1 cellular context compared by ENCODE assay signal in the genomic region with DNA sequence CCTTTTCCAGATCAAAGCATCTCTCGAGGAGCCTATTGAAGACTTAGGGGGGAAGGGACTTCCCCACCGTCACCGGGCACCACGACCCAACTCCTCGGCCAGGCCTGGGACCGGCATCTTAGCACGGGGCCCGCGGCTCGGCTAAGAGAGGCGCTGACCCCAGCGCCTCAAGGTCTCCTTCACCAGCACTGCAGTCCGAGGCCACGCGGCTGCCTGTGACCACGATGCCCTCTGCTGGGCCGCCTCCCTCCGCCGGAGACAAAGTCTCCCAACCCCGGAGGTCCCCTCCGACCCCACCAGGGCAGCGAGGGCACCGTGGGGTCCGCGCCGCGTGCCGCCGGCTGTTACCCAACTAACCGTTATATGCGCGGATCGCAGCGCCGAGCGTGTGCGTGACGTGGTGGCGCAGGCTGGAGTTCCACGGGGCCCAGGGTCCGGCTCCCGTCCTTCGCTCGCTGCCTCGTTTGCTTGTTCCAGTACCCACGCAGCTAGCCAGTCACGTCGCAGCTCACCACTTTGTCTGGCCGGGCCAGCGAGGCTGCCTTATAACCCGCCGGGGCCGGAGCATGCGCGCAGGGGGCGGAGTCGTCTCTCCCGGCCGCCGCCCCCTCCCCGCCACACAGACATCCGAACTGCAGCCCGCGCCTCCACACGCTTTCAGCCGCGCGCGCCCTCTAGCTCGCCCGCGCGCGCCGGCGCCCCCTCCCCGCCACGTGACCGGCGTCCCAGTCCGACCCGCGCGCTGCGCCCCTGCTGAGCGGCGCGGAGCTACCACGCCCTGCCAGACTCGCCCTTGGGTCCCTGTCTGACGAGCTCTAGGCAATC.
TF ChIP-seq lines count a peak whose summit lies in the region.

A gene with protein sequence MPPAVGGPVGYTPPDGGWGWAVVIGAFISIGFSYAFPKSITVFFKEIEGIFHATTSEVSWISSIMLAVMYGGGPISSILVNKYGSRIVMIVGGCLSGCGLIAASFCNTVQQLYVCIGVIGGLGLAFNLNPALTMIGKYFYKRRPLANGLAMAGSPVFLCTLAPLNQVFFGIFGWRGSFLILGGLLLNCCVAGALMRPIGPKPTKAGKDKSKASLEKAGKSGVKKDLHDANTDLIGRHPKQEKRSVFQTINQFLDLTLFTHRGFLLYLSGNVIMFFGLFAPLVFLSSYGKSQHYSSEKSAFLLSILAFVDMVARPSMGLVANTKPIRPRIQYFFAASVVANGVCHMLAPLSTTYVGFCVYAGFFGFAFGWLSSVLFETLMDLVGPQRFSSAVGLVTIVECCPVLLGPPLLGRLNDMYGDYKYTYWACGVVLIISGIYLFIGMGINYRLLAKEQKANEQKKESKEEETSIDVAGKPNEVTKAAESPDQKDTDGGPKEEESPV (minus strand): TSS at position 519 of the 825 bp plus-strand sequence. CDS start 26,888 bp downstream, outside the sequence.

TF ChIP-seq in K562, 482 proteins besides CTCF, POLR2A, EP300 and RAD21 (continued from another document):
- no peak for TF ChIP-seq U2AF2 (optimal IDR thresholded peaks at IDR 0.05; ENCODE audit: low read depth, low read length)
- TF ChIP-seq, protein P1, sequence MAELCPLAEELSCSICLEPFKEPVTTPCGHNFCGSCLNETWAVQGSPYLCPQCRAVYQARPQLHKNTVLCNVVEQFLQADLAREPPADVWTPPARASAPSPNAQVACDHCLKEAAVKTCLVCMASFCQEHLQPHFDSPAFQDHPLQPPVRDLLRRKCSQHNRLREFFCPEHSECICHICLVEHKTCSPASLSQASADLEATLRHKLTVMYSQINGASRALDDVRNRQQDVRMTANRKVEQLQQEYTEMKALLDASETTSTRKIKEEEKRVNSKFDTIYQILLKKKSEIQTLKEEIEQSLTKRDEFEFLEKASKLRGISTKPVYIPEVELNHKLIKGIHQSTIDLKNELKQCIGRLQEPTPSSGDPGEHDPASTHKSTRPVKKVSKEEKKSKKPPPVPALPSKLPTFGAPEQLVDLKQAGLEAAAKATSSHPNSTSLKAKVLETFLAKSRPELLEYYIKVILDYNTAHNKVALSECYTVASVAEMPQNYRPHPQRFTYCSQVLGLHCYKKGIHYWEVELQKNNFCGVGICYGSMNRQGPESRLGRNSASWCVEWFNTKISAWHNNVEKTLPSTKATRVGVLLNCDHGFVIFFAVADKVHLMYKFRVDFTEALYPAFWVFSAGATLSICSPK (IDR thresholded peaks at IDR 0.05; ENCODE audit: borderline replicate concordance) = no peak
- no peak; the same call in 1 of the 2 replicates for TF ChIP-seq TCF3 (CRISPR knock-in tag; IDR thresholded peaks at IDR 0.05)
- TF ChIP-seq, protein P2, sequence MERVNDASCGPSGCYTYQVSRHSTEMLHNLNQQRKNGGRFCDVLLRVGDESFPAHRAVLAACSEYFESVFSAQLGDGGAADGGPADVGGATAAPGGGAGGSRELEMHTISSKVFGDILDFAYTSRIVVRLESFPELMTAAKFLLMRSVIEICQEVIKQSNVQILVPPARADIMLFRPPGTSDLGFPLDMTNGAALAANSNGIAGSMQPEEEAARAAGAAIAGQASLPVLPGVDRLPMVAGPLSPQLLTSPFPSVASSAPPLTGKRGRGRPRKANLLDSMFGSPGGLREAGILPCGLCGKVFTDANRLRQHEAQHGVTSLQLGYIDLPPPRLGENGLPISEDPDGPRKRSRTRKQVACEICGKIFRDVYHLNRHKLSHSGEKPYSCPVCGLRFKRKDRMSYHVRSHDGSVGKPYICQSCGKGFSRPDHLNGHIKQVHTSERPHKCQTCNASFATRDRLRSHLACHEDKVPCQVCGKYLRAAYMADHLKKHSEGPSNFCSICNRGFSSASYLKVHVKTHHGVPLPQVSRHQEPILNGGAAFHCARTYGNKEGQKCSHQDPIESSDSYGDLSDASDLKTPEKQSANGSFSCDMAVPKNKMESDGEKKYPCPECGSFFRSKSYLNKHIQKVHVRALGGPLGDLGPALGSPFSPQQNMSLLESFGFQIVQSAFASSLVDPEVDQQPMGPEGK (CRISPR knock-in tag; IDR thresholded peaks at IDR 0.05; ENCODE audit: borderline replicate concordance) = no peak
- peak; percentile 82 for TF ChIP-seq GATAD2B (IDR thresholded peaks at IDR 0.05; ENCODE audit: borderline replicate concordance)
- TF ChIP-seq, protein P3, sequence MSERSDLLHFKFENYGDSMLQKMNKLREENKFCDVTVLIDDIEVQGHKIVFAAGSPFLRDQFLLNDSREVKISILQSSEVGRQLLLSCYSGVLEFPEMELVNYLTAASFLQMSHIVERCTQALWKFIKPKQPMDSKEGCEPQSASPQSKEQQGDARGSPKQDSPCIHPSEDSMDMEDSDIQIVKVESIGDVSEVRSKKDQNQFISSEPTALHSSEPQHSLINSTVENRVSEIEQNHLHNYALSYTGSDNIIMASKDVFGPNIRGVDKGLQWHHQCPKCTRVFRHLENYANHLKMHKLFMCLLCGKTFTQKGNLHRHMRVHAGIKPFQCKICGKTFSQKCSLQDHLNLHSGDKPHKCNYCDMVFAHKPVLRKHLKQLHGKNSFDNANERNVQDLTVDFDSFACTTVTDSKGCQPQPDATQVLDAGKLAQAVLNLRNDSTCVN (CRISPR knock-in tag; IDR thresholded peaks at IDR 0.05) = 0 out of 2 replicates have a peak, but pooled peaks have one; percentile 40
- TF ChIP-seq, protein P4, sequence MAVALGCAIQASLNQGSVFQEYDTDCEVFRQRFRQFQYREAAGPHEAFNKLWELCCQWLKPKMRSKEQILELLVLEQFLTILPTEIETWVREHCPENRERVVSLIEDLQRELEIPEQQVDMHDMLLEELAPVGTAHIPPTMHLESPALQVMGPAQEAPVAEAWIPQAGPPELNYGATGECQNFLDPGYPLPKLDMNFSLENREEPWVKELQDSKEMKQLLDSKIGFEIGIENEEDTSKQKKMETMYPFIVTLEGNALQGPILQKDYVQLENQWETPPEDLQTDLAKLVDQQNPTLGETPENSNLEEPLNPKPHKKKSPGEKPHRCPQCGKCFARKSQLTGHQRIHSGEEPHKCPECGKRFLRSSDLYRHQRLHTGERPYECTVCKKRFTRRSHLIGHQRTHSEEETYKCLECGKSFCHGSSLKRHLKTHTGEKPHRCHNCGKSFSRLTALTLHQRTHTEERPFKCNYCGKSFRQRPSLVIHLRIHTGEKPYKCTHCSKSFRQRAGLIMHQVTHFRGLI (CRISPR knock-in tag; IDR thresholded peaks at IDR 0.05) = no peak
- TF ChIP-seq, protein P5, sequence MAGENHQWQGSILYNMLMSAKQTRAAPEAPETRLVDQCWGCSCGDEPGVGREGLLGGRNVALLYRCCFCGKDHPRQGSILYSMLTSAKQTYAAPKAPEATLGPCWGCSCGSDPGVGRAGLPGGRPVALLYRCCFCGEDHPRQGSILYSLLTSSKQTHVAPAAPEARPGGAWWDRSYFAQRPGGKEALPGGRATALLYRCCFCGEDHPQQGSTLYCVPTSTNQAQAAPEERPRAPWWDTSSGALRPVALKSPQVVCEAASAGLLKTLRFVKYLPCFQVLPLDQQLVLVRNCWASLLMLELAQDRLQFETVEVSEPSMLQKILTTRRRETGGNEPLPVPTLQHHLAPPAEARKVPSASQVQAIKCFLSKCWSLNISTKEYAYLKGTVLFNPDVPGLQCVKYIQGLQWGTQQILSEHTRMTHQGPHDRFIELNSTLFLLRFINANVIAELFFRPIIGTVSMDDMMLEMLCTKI (IDR thresholded peaks at IDR 0.05; ENCODE audit: partially characterized antibody) = no peak
- peak; percentile 36; the same call in 1 of the 2 replicates for TF ChIP-seq CBFB (CRISPR knock-in tag; IDR thresholded peaks at IDR 0.05)
- TF ChIP-seq, protein P6, sequence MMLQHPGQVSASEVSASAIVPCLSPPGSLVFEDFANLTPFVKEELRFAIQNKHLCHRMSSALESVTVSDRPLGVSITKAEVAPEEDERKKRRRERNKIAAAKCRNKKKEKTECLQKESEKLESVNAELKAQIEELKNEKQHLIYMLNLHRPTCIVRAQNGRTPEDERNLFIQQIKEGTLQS (IDR thresholded peaks at IDR 0.05) = no peak
- TF ChIP-seq, protein P6 (CRISPR knock-in tag; conservative IDR thresholded peaks at IDR 0.05) = peak; percentile 24; the same call in 1 of the 2 replicates
- TF ChIP-seq, protein P7, sequence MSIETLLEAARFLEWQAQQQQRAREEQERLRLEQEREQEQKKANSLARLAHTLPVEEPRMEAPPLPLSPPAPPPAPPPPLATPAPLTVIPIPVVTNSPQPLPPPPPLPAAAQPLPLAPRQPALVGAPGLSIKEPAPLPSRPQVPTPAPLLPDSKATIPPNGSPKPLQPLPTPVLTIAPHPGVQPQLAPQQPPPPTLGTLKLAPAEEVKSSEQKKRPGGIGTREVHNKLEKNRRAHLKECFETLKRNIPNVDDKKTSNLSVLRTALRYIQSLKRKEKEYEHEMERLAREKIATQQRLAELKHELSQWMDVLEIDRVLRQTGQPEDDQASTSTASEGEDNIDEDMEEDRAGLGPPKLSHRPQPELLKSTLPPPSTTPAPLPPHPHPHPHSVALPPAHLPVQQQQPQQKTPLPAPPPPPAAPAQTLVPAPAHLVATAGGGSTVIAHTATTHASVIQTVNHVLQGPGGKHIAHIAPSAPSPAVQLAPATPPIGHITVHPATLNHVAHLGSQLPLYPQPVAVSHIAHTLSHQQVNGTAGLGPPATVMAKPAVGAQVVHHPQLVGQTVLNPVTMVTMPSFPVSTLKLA (conservative IDR thresholded peaks at IDR 0.05) = peak; percentile 83 to 91
- TF ChIP-seq E2F3 (CRISPR knock-in tag; IDR thresholded peaks at IDR 0.05) = peak; percentile 87
- TF ChIP-seq, protein P8, sequence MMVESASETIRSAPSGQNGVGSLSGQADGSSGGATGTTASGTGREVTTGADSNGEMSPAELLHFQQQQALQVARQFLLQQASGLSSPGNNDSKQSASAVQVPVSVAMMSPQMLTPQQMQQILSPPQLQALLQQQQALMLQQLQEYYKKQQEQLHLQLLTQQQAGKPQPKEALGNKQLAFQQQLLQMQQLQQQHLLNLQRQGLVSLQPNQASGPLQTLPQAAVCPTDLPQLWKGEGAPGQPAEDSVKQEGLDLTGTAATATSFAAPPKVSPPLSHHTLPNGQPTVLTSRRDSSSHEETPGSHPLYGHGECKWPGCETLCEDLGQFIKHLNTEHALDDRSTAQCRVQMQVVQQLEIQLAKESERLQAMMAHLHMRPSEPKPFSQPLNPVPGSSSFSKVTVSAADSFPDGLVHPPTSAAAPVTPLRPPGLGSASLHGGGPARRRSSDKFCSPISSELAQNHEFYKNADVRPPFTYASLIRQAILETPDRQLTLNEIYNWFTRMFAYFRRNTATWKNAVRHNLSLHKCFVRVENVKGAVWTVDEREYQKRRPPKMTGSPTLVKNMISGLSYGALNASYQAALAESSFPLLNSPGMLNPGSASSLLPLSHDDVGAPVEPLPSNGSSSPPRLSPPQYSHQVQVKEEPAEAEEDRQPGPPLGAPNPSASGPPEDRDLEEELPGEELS (CRISPR knock-in tag; IDR thresholded peaks at IDR 0.05; ENCODE audit: borderline replicate concordance) = peak; percentile 93
- TF ChIP-seq SOX6 (IDR thresholded peaks at IDR 0.05) = peak; percentile 71
- TF ChIP-seq, protein P9, sequence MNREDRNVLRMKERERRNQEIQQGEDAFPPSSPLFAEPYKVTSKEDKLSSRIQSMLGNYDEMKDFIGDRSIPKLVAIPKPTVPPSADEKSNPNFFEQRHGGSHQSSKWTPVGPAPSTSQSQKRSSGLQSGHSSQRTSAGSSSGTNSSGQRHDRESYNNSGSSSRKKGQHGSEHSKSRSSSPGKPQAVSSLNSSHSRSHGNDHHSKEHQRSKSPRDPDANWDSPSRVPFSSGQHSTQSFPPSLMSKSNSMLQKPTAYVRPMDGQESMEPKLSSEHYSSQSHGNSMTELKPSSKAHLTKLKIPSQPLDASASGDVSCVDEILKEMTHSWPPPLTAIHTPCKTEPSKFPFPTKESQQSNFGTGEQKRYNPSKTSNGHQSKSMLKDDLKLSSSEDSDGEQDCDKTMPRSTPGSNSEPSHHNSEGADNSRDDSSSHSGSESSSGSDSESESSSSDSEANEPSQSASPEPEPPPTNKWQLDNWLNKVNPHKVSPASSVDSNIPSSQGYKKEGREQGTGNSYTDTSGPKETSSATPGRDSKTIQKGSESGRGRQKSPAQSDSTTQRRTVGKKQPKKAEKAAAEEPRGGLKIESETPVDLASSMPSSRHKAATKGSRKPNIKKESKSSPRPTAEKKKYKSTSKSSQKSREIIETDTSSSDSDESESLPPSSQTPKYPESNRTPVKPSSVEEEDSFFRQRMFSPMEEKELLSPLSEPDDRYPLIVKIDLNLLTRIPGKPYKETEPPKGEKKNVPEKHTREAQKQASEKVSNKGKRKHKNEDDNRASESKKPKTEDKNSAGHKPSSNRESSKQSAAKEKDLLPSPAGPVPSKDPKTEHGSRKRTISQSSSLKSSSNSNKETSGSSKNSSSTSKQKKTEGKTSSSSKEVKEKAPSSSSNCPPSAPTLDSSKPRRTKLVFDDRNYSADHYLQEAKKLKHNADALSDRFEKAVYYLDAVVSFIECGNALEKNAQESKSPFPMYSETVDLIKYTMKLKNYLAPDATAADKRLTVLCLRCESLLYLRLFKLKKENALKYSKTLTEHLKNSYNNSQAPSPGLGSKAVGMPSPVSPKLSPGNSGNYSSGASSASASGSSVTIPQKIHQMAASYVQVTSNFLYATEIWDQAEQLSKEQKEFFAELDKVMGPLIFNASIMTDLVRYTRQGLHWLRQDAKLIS (CRISPR knock-in tag; IDR thresholded peaks at IDR 0.05) = peak; percentile 99
- no peak for TF ChIP-seq HMG20B (CRISPR knock-in tag; IDR thresholded peaks at IDR 0.05)
- no peak; the same call in 1 of the 2 replicates for TF ChIP-seq RBM14 (IDR thresholded peaks at IDR 0.05; ENCODE audit: borderline replicate concordance, insufficient read depth, low read depth, low read length)
